Comparison of ENCODE assay signal across 1 cellular context in genomic region chr1:234680331-234680904, GRCh38.
TF ChIP-seq lines count a peak whose summit lies in the region.

No MANE protein-coding gene starts in this region.

TF ChIP-seq in HEK293, 187 proteins besides CTCF, POLR2A, EP300 and RAD21 (continued from another document):
- TF ChIP-seq INSM2 (tag by site-specific recombination; IDR thresholded peaks at IDR 0.05): no peak
- no peak for TF ChIP-seq ZNF701 (tag by site-specific recombination; IDR thresholded peaks at IDR 0.05)
- no peak for TF ChIP-seq ZNF146 (tag by site-specific recombination; IDR thresholded peaks at IDR 0.05)
- TF ChIP-seq ZBTB48 (tag by site-specific recombination; IDR thresholded peaks at IDR 0.05): 0 out of 2 replicates have a peak, but pooled peaks have one; percentile 26
- TF ChIP-seq ZNF366 (tag by site-specific recombination; conservative IDR thresholded peaks at IDR 0.05): peak; percentile 99
- 0 out of 2 replicates have a peak, but pooled peaks have one; percentile 68 for TF ChIP-seq ZNF148 (tag by site-specific recombination; IDR thresholded peaks at IDR 0.05; ENCODE audit: borderline replicate concordance)
- TF ChIP-seq ZNF223 (tag by site-specific recombination; IDR thresholded peaks at IDR 0.05): no peak
- TF ChIP-seq ZNF16 (tag by site-specific recombination; IDR thresholded peaks at IDR 0.05; ENCODE audit: low read depth): no peak
- no peak for TF ChIP-seq GLIS2 (tag by site-specific recombination; IDR thresholded peaks at IDR 0.05)
TF ChIP-seq in HEK293: peak in this region for 9.
